Comparison of ENCODE assay signal across 19 cellular contexts in the genomic region with DNA sequence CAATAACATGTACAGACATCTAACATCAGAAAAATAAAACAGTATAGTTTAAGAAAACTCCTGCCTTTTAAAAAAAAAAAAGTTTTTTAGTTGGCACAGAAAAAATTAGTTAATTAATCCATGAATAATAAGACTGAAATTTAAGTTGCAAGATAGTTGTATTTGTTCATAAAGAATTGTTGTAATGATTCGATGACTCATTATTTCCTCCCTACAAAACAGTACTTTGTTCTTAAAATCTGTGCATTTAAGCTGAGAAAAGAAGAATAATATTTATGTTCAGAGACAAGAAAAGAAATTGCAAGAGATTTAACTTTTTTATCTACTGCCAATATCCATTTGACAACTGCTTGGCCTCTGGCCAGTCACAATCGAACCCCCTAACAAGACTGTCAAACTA.
DNase-seq lines count a peak whose midpoint lies in the region; TF ChIP-seq lines count a peak whose summit lies in the region.
"Had no signal": no experiment of that assay in that cellular context is flagged by ENCODE, and none has a peak within 500 bp of the region (broad histone marks: within the 10 kb centered on the region; RNA-seq: fewer than 3 reads in every experiment).

No MANE protein-coding gene starts in this region.

- no peak overlapping the region for H3K27ac ChIP-seq in SU-DHL-6 (ENCODE audit: low read depth, low read length)
- H3K27ac ChIP-seq: A549, BLaER1 had no signal

- no peaks in the 10 kb centered on the region for H3K36me3 ChIP-seq in SU-DHL-6 (ENCODE audit: low read length)
- H3K36me3 ChIP-seq: BLaER1 had no signal

- H2AFZ ChIP-seq in SU-DHL-6 (ENCODE audit: low read depth, low read length, severe bottlenecking) = peak overlapping the region; percentile 68

- no peaks in the 10 kb centered on the region for H3K9me3 ChIP-seq in SU-DHL-6 (ENCODE audit: insufficient read depth, low read length)
- H3K9me3 ChIP-seq: A549 had no signal

- H3K9me2 ChIP-seq in SU-DHL-6 (replicated peaks; ENCODE audit: insufficient read depth, low read length) = no peaks in the 10 kb centered on the region

- H3K9ac ChIP-seq in SU-DHL-6 (ENCODE audit: low read length) = no peak overlapping the region
- H3K9ac ChIP-seq: BLaER1 had no signal

- H3K4me2 ChIP-seq in SU-DHL-6 (ENCODE audit: low read depth, low read length, poor library complexity, severe bottlenecking) = no peak overlapping the region
- H3K4me2 ChIP-seq: A549, BLaER1 had no signal

- no peaks in the 10 kb centered on the region for H4K20me1 ChIP-seq in SU-DHL-6 (ENCODE audit: low read depth, low read length)
- H4K20me1 ChIP-seq: BLaER1 had no signal

- no peak overlapping the region for H3K4me3 ChIP-seq in SU-DHL-6 (ENCODE audit: insufficient read depth, low read length, poor library complexity, severe bottlenecking)
- H3K4me3 ChIP-seq in fibroblast of the aortic adventitia (ENCODE audit: low read depth, low read length) = no peak overlapping the region
- H3K4me3 ChIP-seq: A549, BLaER1 had no signal

- no peaks in the 10 kb centered on the region for H3K27me3 ChIP-seq in SU-DHL-6 (ENCODE audit: low read length)
- H3K27me3 ChIP-seq: BLaER1 had no signal

- no peaks in the 10 kb centered on the region for H3K79me2 ChIP-seq in SU-DHL-6 (ENCODE audit: insufficient read depth, low read length)

- DNase-seq in dermis blood vessel endothelial cell = peak; percentile 61
- peak; percentile 18 for DNase-seq in fibroblast of the aortic adventitia (ENCODE audit: low read depth)
- DNase-seq in pulmonary artery endothelial cell (ENCODE audit: low read depth, low spot score) = peak; percentile 30
- DNase-seq in stimulated activated naive CD4-positive, alpha-beta T cell treated with Interleukin-2 at 50 U/mL for 16 hours (lab: John Stamatoyannopoulos, UW) = no peak
- DNase-seq in NCI-H1436 (lab: John Stamatoyannopoulos, UW) = no peak
- DNase-seq in stimulated activated CD4-positive, alpha-beta T cell treated with anti-CD3 and anti-CD28 coated beads, Interleukin-12 subunit alpha, Interleukin-12 subunit beta, amount 100 ng/mL, for 4 hours = no peak
- DNase-seq: CD8-positive, alpha-beta T cell; DMS79; GOT3; KBM-7; NCI-H187; NCI-H2107; NCI-H510A treated with DMSO at 0.1 percent for 48 hours; NCI-H82; OCI-M1; Right ventricle myocardium superior had no signal

- no peak for TF ChIP-seq CTCF in SU-DHL-6 (IDR thresholded peaks at IDR 0.05; ENCODE audit: insufficient read depth, low read length, poor library complexity, severe bottlenecking)
- no peak for TF ChIP-seq CTCF in fibroblast of the aortic adventitia (IDR thresholded peaks at IDR 0.05; ENCODE audit: insufficient read depth, low read length)

- H3F3A ChIP-seq in SU-DHL-6 (ENCODE audit: insufficient read depth) = no peaks in the 10 kb centered on the region

Comparison
In these comparisons a context has a peak if more than half of its experiments do, and no peak if none do; other contexts are left out.
1. DNase-seq: peak in dermis blood vessel endothelial cell (single experiment), fibroblast of the aortic adventitia (single experiment) and pulmonary artery endothelial cell (single experiment); none in stimulated activated naive CD4-positive, alpha-beta T cell treated with Interleukin-2 at 50 U/mL for 16 hours (single experiment), NCI-H1436 (single experiment) and stimulated activated CD4-positive, alpha-beta T cell treated with anti-CD3 and anti-CD28 coated beads, Interleukin-12 subunit alpha, Interleukin-12 subunit beta, amount 100 ng/mL, for 4 hours (single experiment).